1 cellular context compared by ENCODE assay signal in genomic region chr12:109946913-109947312, GRCh38.
TF ChIP-seq lines count a peak whose summit lies in the region.

No MANE protein-coding gene starts in this region.

TF ChIP-seq in HepG2, 621 proteins besides CTCF, POLR2A, EP300 and RAD21:
- TF ChIP-seq ZBTB4 (CRISPR knock-in tag; IDR thresholded peaks at IDR 0.05; ENCODE audit: borderline replicate concordance) (0 out of 2 replicates have a peak, but pooled peaks have one; percentile 28), GABPB1 (CRISPR knock-in tag; IDR thresholded peaks at IDR 0.05) (no peak), SMYD3 (CRISPR knock-in tag; IDR thresholded peaks at IDR 0.05) (no peak), HOXA5 (CRISPR knock-in tag; IDR thresholded peaks at IDR 0.05) (no peak), ZNF768 (CRISPR knock-in tag; IDR thresholded peaks at IDR 0.05) (0 out of 2 replicates have a peak, but pooled peaks have one; percentile 15), ELF4 (CRISPR knock-in tag; IDR thresholded peaks at IDR 0.05; ENCODE audit: borderline replicate concordance) (no peak), ZNF740 (CRISPR knock-in tag; IDR thresholded peaks at IDR 0.05) (no peak), ZMYM3 (CRISPR knock-in tag; IDR thresholded peaks at IDR 0.05) (0 out of 2 replicates have a peak, but pooled peaks have one; percentile 19)
- TF ChIP-seq, protein P1, sequence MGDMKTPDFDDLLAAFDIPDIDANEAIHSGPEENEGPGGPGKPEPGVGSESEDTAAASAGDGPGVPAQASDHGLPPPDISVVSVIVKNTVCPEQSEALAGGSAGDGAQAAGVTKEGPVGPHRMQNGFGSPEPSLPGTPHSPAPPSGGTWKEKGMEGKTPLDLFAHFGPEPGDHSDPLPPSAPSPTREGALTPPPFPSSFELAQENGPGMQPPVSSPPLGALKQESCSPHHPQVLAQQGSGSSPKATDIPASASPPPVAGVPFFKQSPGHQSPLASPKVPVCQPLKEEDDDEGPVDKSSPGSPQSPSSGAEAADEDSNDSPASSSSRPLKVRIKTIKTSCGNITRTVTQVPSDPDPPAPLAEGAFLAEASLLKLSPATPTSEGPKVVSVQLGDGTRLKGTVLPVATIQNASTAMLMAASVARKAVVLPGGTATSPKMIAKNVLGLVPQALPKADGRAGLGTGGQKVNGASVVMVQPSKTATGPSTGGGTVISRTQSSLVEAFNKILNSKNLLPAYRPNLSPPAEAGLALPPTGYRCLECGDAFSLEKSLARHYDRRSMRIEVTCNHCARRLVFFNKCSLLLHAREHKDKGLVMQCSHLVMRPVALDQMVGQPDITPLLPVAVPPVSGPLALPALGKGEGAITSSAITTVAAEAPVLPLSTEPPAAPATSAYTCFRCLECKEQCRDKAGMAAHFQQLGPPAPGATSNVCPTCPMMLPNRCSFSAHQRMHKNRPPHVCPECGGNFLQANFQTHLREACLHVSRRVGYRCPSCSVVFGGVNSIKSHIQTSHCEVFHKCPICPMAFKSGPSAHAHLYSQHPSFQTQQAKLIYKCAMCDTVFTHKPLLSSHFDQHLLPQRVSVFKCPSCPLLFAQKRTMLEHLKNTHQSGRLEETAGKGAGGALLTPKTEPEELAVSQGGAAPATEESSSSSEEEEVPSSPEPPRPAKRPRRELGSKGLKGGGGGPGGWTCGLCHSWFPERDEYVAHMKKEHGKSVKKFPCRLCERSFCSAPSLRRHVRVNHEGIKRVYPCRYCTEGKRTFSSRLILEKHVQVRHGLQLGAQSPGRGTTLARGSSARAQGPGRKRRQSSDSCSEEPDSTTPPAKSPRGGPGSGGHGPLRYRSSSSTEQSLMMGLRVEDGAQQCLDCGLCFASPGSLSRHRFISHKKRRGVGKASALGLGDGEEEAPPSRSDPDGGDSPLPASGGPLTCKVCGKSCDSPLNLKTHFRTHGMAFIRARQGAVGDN (CRISPR knock-in tag; IDR thresholded peaks at IDR 0.05): 0 out of 2 replicates have a peak, but pooled peaks have one; percentile 43
- TF ChIP-seq, protein P2, sequence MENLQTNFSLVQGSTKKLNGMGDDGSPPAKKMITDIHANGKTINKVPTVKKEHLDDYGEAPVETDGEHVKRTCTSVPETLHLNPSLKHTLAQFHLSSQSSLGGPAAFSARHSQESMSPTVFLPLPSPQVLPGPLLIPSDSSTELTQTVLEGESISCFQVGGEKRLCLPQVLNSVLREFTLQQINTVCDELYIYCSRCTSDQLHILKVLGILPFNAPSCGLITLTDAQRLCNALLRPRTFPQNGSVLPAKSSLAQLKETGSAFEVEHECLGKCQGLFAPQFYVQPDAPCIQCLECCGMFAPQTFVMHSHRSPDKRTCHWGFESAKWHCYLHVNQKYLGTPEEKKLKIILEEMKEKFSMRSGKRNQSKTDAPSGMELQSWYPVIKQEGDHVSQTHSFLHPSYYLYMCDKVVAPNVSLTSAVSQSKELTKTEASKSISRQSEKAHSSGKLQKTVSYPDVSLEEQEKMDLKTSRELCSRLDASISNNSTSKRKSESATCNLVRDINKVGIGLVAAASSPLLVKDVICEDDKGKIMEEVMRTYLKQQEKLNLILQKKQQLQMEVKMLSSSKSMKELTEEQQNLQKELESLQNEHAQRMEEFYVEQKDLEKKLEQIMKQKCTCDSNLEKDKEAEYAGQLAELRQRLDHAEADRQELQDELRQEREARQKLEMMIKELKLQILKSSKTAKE (CRISPR knock-in tag; IDR thresholded peaks at IDR 0.05; ENCODE audit: borderline replicate concordance): no peak
- TF ChIP-seq, protein P3, sequence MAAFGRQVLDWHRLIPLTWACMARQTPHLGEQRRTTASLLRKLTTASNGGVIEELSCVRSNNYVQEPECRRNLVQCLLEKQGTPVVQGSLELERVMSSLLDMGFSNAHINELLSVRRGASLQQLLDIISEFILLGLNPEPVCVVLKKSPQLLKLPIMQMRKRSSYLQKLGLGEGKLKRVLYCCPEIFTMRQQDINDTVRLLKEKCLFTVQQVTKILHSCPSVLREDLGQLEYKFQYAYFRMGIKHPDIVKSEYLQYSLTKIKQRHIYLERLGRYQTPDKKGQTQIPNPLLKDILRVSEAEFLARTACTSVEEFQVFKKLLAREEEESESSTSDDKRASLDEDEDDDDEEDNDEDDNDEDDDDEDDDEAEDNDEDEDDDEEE (CRISPR knock-in tag; IDR thresholded peaks at IDR 0.05): no peak
